9 cellular contexts compared by ENCODE assay signal in the genomic region with DNA sequence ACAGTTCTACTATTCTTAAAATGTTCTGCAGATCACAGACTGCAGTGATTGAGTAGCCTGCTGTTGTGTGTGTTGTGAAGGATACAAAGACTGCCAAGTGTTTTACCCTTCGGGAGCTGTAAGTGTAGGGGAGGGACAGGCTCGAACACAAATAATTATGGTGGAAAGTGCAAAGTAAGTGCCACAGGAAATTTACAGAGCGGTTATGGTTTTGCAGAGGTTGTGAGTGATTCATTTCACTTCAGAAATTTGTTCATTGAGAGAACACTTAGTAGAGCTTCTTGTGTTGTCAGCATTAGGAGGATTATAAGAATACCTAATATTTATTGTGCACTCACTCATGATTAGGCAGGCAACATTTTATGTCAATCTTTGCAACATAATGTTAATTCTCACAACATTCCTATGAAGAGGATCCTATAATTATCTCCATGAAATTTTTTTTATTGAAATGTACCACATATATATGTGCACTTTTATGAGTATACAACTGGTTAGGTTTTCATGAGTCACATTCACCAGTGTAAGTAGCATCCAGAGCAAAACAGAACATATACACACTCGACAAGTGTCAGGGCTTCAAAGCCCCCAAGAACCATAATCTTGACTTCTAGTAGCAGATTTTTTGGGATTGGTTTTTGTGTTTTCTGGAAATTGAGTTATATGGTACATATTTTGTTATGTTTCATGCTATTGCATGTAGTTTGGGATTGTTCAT.
A peak's percentile ranks its signal among the peaks of the same experiment; 100 is the strongest.
DNase-seq lines count a peak whose midpoint lies in the region; ATAC-seq and TF ChIP-seq lines count a peak whose summit lies in the region.
"Had no signal": no experiment of that assay in that cellular context is flagged by ENCODE, and none has a peak within 500 bp of the region (broad histone marks: within the 10 kb centered on the region; RNA-seq: fewer than 3 reads in every experiment).

No MANE protein-coding gene starts in this region.

- H3K27ac Mint-ChIP-seq in activated CD4-positive, alpha-beta memory T cell treated with anti-CD3 and anti-CD28 coated beads for 36 hours = peak overlapping the region; percentile 50
- peak overlapping the region; percentile 92 for H3K27ac Mint-ChIP-seq in nephron progenitor cell

- no TSS peak for BruUV-seq in HCT116 (replicated peaks; lab: Mats Ljungman, UMichigan)

- DNase-seq in HCT116 (ENCODE audit: low read depth, low spot score) (no peak), nephron progenitor cell (no peak), SIG-M5 (lab: John Stamatoyannopoulos, UW) (no peak), DMS153 (lab: John Stamatoyannopoulos, UW) (no peak), kidney glomerular epithelial cell (lab: John Stamatoyannopoulos, UW) (no peak), iPS-NIHi11 (ENCODE audit: low spot score) (no peak)
- DNase-seq in activated CD4-positive, alpha-beta memory T cell treated with anti-CD3 and anti-CD28 coated beads for 36 hours = peak; percentile 21
- DNase-seq: NCI-H1694 treated with DMSO at 0.1 percent for 48 hours had no signal

- TF ChIP-seq CTCF in HCT116 (IDR thresholded peaks at IDR 0.05 in 2 of 3, conservative IDR thresholded peaks at IDR 0.05 in 1 of 3; ENCODE audit: borderline replicate concordance in 1 of 3, insufficient read depth in 1 of 3, low read depth in 2 of 3, low read length in 2 of 3) (no peak), nephron progenitor cell (IDR thresholded peaks at IDR 0.05) (no peak)

- H3K27me3 ChIP-seq in HCT116 (ENCODE audit: insufficient read depth, low read length) = no peaks in the 10 kb centered on the region

- no peaks in the 10 kb centered on the region for H3K9me2 ChIP-seq in HCT116 (ENCODE audit: insufficient read depth)

- no peak overlapping the region for H3K27ac ChIP-seq in HCT116 (ENCODE audit: low read depth, low read length)

- RAD21 ChIA-PET in HCT116 (lab: Charles Lee; ENCODE audit: low non-redundant PET in 1 of 2, low total read pairs in 2 of 2, uncharacterized antibody in 2 of 2, unreplicated experiment in 2 of 2) = no interaction called here

- H3K79me2 ChIP-seq in HCT116 (ENCODE audit: insufficient read depth, low read length) = peaks cover 63% of the 10 kb centered on the region

- peak overlapping the region; percentile 16 for H3K4me3 Mint-ChIP-seq in activated CD4-positive, alpha-beta memory T cell treated with anti-CD3 and anti-CD28 coated beads for 36 hours
- no peak overlapping the region for H3K4me3 Mint-ChIP-seq in nephron progenitor cell

- no peak overlapping the region for H3K4me3 ChIP-seq in HCT116 (replicated peaks in 1 of 2; ENCODE audit: low read depth in 1 of 2, low read length in 2 of 2)

- H2AFZ ChIP-seq in HCT116 (ENCODE audit: low read depth, low read length, poor library complexity, severe bottlenecking) = no peak overlapping the region

- ATAC-seq in GM18867 (IDR thresholded peaks at IDR 0.05; ENCODE audit: unreplicated experiment) = peak; percentile 29
- ATAC-seq in HCT116 = no peak

- no peaks in the 10 kb centered on the region for H3K36me3 Mint-ChIP-seq in activated CD4-positive, alpha-beta memory T cell treated with anti-CD3 and anti-CD28 coated beads for 36 hours
- peaks cover 15% of the 10 kb centered on the region for H3K36me3 Mint-ChIP-seq in nephron progenitor cell (ENCODE audit: low read depth)

- POLR2A ChIA-PET in HCT116 (lab: Charles Lee) = no interaction called here
- POLR2A ChIA-PET in activated CD4-positive, alpha-beta memory T cell treated with anti-CD3 and anti-CD28 coated beads for 36 hours (lab: Charles Lee) = interaction anchor here (1.0 to 1.6 kb wide), 2 partner anchors 62 to 110 kb away, joined by 3 to 7 read pairs; a partner anchor contains a TSS

- CTCF ChIA-PET in HCT116 (lab: Charles Lee) = no interaction called here
- CTCF ChIA-PET in activated CD4-positive, alpha-beta memory T cell treated with anti-CD3 and anti-CD28 coated beads for 36 hours (lab: Charles Lee) = interaction anchor here (1.0 to 3.2 kb wide), 2 partner anchors 14 to 73 kb away, joined by 5 to 10 read pairs; no protein-coding TSS in a partner anchor

- no peak overlapping the region for H3K9ac ChIP-seq in HCT116 (ENCODE audit: low read length)

- H3K36me3 ChIP-seq in HCT116 (ENCODE audit: control insufficient read depth in 1 of 2, insufficient read depth in 2 of 2, low read length in 2 of 2) = no peaks in the 10 kb centered on the region

- no peaks in the 10 kb centered on the region for H3K9me3 ChIP-seq in HCT116 (ENCODE audit: control insufficient read depth in 1 of 2, insufficient read depth in 1 of 2, low read depth in 1 of 2, low read length in 2 of 2)

- no peak for TF ChIP-seq RAD21 in HCT116 (IDR thresholded peaks at IDR 0.05; ENCODE audit: low read depth)

- TF ChIP-seq POLR2A in HCT116 (IDR thresholded peaks at IDR 0.05; ENCODE audit: borderline replicate concordance, extremely low read depth, insufficient read depth, insufficient read length) = no peak

- H3K4me1 ChIP-seq in HCT116 (ENCODE audit: control insufficient read depth in 1 of 2, insufficient read depth in 2 of 2, low read length in 2 of 2) = peaks cover 22 to 40% of the 10 kb centered on the region in 2 experiments

- H4K20me1 ChIP-seq in HCT116 (ENCODE audit: insufficient read depth) = no peaks in the 10 kb centered on the region; the same call in 1 of the 2 replicates

- intact Hi-C loops in HCT116 (cut with micrococcal nuclease) = no loop called here
- intact Hi-C loops in activated CD4-positive, alpha-beta memory T cell treated with anti-CD3 and anti-CD28 coated beads for 36 hours (cut with micrococcal nuclease) = loop anchor here (1.0 to 5.0 kb wide), 4 partner anchors 12 to 59 kb away; no protein-coding TSS in a partner anchor

- H3K27me3 Mint-ChIP-seq in activated CD4-positive, alpha-beta memory T cell treated with anti-CD3 and anti-CD28 coated beads for 36 hours = no peaks in the 10 kb centered on the region
- no peaks in the 10 kb centered on the region for H3K27me3 Mint-ChIP-seq in nephron progenitor cell (ENCODE audit: low read depth, poor library complexity)

- no peaks in the 10 kb centered on the region for H3K9me3 Mint-ChIP-seq in activated CD4-positive, alpha-beta memory T cell treated with anti-CD3 and anti-CD28 coated beads for 36 hours
- H3K9me3 Mint-ChIP-seq in nephron progenitor cell = no peaks in the 10 kb centered on the region

- peaks cover 37% of the 10 kb centered on the region for H3K4me1 Mint-ChIP-seq in activated CD4-positive, alpha-beta memory T cell treated with anti-CD3 and anti-CD28 coated beads for 36 hours (ENCODE audit: low read depth)
- peaks cover 47% of the 10 kb centered on the region for H3K4me1 Mint-ChIP-seq in nephron progenitor cell

- peak overlapping the region; percentile 27 for H3K4me2 ChIP-seq in HCT116 (ENCODE audit: low read length)

TF ChIP-seq in HCT116, 20 proteins besides CTCF, POLR2A, EP300 and RAD21:
- TF ChIP-seq EGR1 (IDR thresholded peaks at IDR 0.05; ENCODE audit: low read depth) (no peak), SRF (IDR thresholded peaks at IDR 0.05; ENCODE audit: low read depth) (no peak), SP1 (IDR thresholded peaks at IDR 0.05; ENCODE audit: low read depth) (no peak)
- TF ChIP-seq, protein P1, sequence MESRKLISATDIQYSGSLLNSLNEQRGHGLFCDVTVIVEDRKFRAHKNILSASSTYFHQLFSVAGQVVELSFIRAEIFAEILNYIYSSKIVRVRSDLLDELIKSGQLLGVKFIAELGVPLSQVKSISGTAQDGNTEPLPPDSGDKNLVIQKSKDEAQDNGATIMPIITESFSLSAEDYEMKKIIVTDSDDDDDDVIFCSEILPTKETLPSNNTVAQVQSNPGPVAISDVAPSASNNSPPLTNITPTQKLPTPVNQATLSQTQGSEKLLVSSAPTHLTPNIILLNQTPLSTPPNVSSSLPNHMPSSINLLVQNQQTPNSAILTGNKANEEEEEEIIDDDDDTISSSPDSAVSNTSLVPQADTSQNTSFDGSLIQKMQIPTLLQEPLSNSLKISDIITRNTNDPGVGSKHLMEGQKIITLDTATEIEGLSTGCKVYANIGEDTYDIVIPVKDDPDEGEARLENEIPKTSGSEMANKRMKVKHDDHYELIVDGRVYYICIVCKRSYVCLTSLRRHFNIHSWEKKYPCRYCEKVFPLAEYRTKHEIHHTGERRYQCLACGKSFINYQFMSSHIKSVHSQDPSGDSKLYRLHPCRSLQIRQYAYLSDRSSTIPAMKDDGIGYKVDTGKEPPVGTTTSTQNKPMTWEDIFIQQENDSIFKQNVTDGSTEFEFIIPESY (IDR thresholded peaks at IDR 0.05; ENCODE audit: extremely low read depth, insufficient replicate concordance, low read length) = no peak
TF ChIP-seq in HCT116: peak in this region for 0.
